In genomic region chr5:109654455-109654854, GRCh38 we compare ENCODE assay signal across 20 cellular contexts. TPM values are rescaled to one million over a fixed set of nuclear protein-coding genes. Genes with fewer than 3 reads are reported as not detected.
A peak's percentile ranks its signal among the peaks of the same experiment; 100 is the strongest.
DNase-seq lines count a peak whose midpoint lies in the region; FAIRE-seq and TF ChIP-seq lines count a peak whose summit lies in the region.
"Had no signal": no experiment of that assay in that cellular context is flagged by ENCODE, and none has a peak within 500 bp of the region (broad histone marks: within the 10 kb centered on the region; RNA-seq: fewer than 3 reads in every experiment).

No MANE protein-coding gene starts in this region.

- in situ Hi-C loops in Caki2 (cut with HindIII; ENCODE audit: low pct_unique_long_range_greater_than_20kb, low sequenced_read_pairs): no loop called here

- no peaks in the 10 kb centered on the region for H3K9me2 ChIP-seq in SK-N-SH

- H3F3A ChIP-seq in SK-N-SH (replicated peaks; ENCODE audit: insufficient read depth): peaks cover 7% of the 10 kb centered on the region

- no peak for TF ChIP-seq CTCF in SK-N-SH (IDR thresholded peaks at IDR 0.05)
- TF ChIP-seq CTCF in keratinocyte (optimal IDR thresholded peaks at IDR 0.05 in 1 of 3, IDR thresholded peaks at IDR 0.05 in 1 of 3, conservative IDR thresholded peaks at IDR 0.05 in 1 of 3; ENCODE audit: extremely low read depth in 1 of 3, insufficient read depth in 2 of 3, low read length in 3 of 3): no peak

- no peaks in the 10 kb centered on the region for H3K27me3 ChIP-seq in SK-N-SH (ENCODE audit: insufficient read depth)
- H3K27me3 ChIP-seq in keratinocyte (ENCODE audit: control insufficient read depth, extremely low read depth, insufficient read depth, low read length): no peaks in the 10 kb centered on the region

- H3K4me3 ChIP-seq in SK-N-SH (ENCODE audit: low read depth in 2 of 2, low read length in 1 of 2): no peak overlapping the region
- no peak overlapping the region for H3K4me3 ChIP-seq in keratinocyte (ENCODE audit: control insufficient read depth in 2 of 3, extremely low read depth in 1 of 3, insufficient read depth in 2 of 3, low read depth in 1 of 3, low read length in 3 of 3)
- H3K4me3 ChIP-seq: coronary artery, left ventricle myocardium inferior had no signal

- DNase-seq in AG08395 (ENCODE audit: low spot score) (peak; percentile 44), Caki2 (ENCODE audit: low read depth) (peak; percentile 24), SK-N-SH (no peak), keratinocyte (ENCODE audit: low read depth, low spot score) (no peak), SIG-M5 (lab: John Stamatoyannopoulos, UW) (no peak), NOMO-1 treated with dmso at 0.1 percent for 144 hours (lab: John Stamatoyannopoulos, UW; ENCODE audit: unreplicated experiment) (no peak), HuH-7.5 (ENCODE audit: low spot score) (no peak)
- DNase-seq in stimulated activated naive CD4-positive, alpha-beta T cell treated with Interleukin-2 at 50 U/mL for 16 hours (lab: John Stamatoyannopoulos, UW): no peak
- DNase-seq: CD4-positive, CD25-positive, alpha-beta regulatory T cell; GF-D8; hippocampal formation; KBM-7; left ventricle myocardium inferior; natural killer cell; NCI-H1694; NCI-H524 treated with DMSO at 0.1 percent for 48 hours; retina; stimulated activated CD4-positive, alpha-beta T cell treated with anti-CD3 and anti-CD28 coated beads, Interleukin-4, amount 100 ng/mL, for 1 hour; stimulated activated naive CD4-positive, alpha-beta T cell had no signal

- H3K27ac ChIP-seq in SK-N-SH (ENCODE audit: low read depth in 2 of 2, low read length in 1 of 2): no peak overlapping the region
- H3K27ac ChIP-seq in keratinocyte (ENCODE audit: control insufficient read depth, insufficient read depth, low read length): no peak overlapping the region
- H3K27ac ChIP-seq: coronary artery, left ventricle myocardium inferior had no signal

- H3K9ac ChIP-seq in SK-N-SH (no peak overlapping the region), keratinocyte (ENCODE audit: control insufficient read depth, extremely low read depth, insufficient read depth, low read length) (no peak overlapping the region)

- H3K79me2 ChIP-seq in SK-N-SH (ENCODE audit: insufficient read depth) (no peaks in the 10 kb centered on the region), keratinocyte (ENCODE audit: control insufficient read depth, insufficient read depth, low read length) (no peaks in the 10 kb centered on the region)

- POLR2A ChIA-PET in SK-N-SH (lab: Yijun Ruan, JAX): no interaction called here

- H4K20me1 ChIP-seq in SK-N-SH (ENCODE audit: insufficient read depth) (no peaks in the 10 kb centered on the region), keratinocyte (ENCODE audit: control insufficient read depth, extremely low read depth, insufficient read depth, low read length) (no peaks in the 10 kb centered on the region)

- WGBS in SK-N-SH (ENCODE audit: low lambda C conversion rate): 73% methylated on average over 6 of the region's 6 CpGs

- no peak for TF ChIP-seq EP300 in SK-N-SH (IDR thresholded peaks at IDR 0.05; ENCODE audit: borderline replicate concordance in 1 of 2, low read depth in 1 of 2, low read length in 1 of 2)

- H3K4me1 ChIP-seq in SK-N-SH (ENCODE audit: control insufficient read depth in 1 of 2, insufficient read depth in 2 of 2, low read depth in 1 of 2, low read length in 1 of 2): peaks cover 0 to 7% of the 10 kb centered on the region in 2 experiments; a peak in 1 of 4 replicates
- H3K4me1 ChIP-seq in keratinocyte (ENCODE audit: control insufficient read depth, extremely low read depth, insufficient read depth, low read length): peaks cover 45% of the 10 kb centered on the region
- H3K4me1 ChIP-seq: left ventricle myocardium inferior had no signal

- peak; percentile 90 for FAIRE-seq in keratinocyte (lab: Jason Lieb, UNC)

- no peak overlapping the region for H3K4me2 ChIP-seq in SK-N-SH
- peak overlapping the region; percentile 42 for H3K4me2 ChIP-seq in keratinocyte (ENCODE audit: control insufficient read depth, extremely low read depth, insufficient read depth, low read depth, low read length)

- H2AFZ ChIP-seq in SK-N-SH (ENCODE audit: low read depth): no peak overlapping the region
- H2AFZ ChIP-seq in keratinocyte (ENCODE audit: control insufficient read depth, low read length): no peak overlapping the region

- TF ChIP-seq RAD21 in SK-N-SH (IDR thresholded peaks at IDR 0.05; ENCODE audit: low read length): no peak

- H3K9me3 ChIP-seq in SK-N-SH (no peaks in the 10 kb centered on the region), keratinocyte (ENCODE audit: control insufficient read depth, low read depth, low read length) (no peaks in the 10 kb centered on the region)
- H3K9me3 ChIP-seq: left ventricle myocardium inferior had no signal

- no peaks in the 10 kb centered on the region for H3K9me1 ChIP-seq in keratinocyte (ENCODE audit: control insufficient read depth, extremely low read depth, insufficient read depth, low read length)

- H3K36me3 ChIP-seq in SK-N-SH (replicated peaks in 1 of 2; ENCODE audit: control insufficient read depth in 1 of 2, insufficient read depth in 2 of 2, low read length in 1 of 2): no peaks in the 10 kb centered on the region
- H3K36me3 ChIP-seq in keratinocyte (ENCODE audit: control insufficient read depth in 2 of 2, extremely low read depth in 1 of 2, insufficient read depth in 2 of 2, low read length in 2 of 2): no peaks in the 10 kb centered on the region
- H3K36me3 ChIP-seq: left ventricle myocardium inferior had no signal

- dilution Hi-C loops in keratinocyte (cut with MboI; ENCODE audit: extremely low pct_ligation_motif_present, low sequenced_read_pairs): no loop called here

- CTCF ChIA-PET in SK-N-SH (lab: Yijun Ruan, JAX): no interaction called here

TF ChIP-seq in SK-N-SH, 30 proteins besides CTCF, POLR2A, EP300 and RAD21:
- no peak for TF ChIP-seq JUND (IDR thresholded peaks at IDR 0.05)
- TF ChIP-seq FOSL2 (IDR thresholded peaks at IDR 0.05; ENCODE audit: borderline replicate concordance, low read depth): peak; percentile 30; the same call in 1 of the 2 replicates

RNA-seq across cellular contexts. Expression of gene MAN2A1, which starts 35.3 kb away (rescaled TPM):
- total RNA-seq in Caki2 (2014; rRNA removed; shearing (Covaris generic); ENCODE audit: low replicate concordance): 2.6 and 5.5 TPM in 2 replicates
- polyA plus RNA-seq in SK-N-SH (2012; rRNA removed) (19.7 and 24.2 TPM in 2 replicates), keratinocyte (38.3 to 63.8 TPM (median 50.5 TPM) in 3 replicates)
- polyA plus RNA-seq in SK-N-SH (2012; cell fraction: cytosol; rRNA removed): 28.5 and 31.1 TPM in 2 replicates
- 13.6 and 32.5 TPM in 2 replicates for polyA plus RNA-seq in SK-N-SH (2012; cell fraction: nucleus; rRNA removed)
- polyA plus RNA-seq in keratinocyte (2011; ENCODE audit: low read depth): 106 TPM
- polyA plus RNA-seq in keratinocyte (2011; cell fraction: cytosol; rRNA removed): 13.3 and 23.9 TPM in 2 replicates
- polyA plus RNA-seq in keratinocyte (2011; cell fraction: nucleus; rRNA removed): 61.7 and 89.6 TPM in 2 replicates
- polyA plus RNA-seq in keratinocyte (2012; ENCODE audit: low replicate concordance): 24.8 and 45.4 TPM in 2 replicates
- polyA minus RNA-seq in keratinocyte: 20.5 to 113 TPM (median 95.0 TPM) in 3 replicates
- 60.2 TPM for polyA minus RNA-seq in keratinocyte (2011; cell fraction: cytosol; rRNA and poly(A)+ RNA removed)
- polyA minus RNA-seq in keratinocyte (2011; cell fraction: nucleus; rRNA and poly(A)+ RNA removed): 186 and 287 TPM in 2 replicates

Comparison
In these comparisons a context has a peak if more than half of its experiments do, and no peak if none do; other contexts are left out.
1. DNase-seq: peak in AG08395 (single experiment) and Caki2 (single experiment); none in SK-N-SH (single experiment), keratinocyte (single experiment), stimulated activated naive CD4-positive, alpha-beta T cell treated with Interleukin-2 at 50 U/mL for 16 hours (single experiment), SIG-M5 (single experiment), NOMO-1 treated with dmso at 0.1 percent for 144 hours (single experiment) and HuH-7.5 (single experiment).